In the genomic region with DNA sequence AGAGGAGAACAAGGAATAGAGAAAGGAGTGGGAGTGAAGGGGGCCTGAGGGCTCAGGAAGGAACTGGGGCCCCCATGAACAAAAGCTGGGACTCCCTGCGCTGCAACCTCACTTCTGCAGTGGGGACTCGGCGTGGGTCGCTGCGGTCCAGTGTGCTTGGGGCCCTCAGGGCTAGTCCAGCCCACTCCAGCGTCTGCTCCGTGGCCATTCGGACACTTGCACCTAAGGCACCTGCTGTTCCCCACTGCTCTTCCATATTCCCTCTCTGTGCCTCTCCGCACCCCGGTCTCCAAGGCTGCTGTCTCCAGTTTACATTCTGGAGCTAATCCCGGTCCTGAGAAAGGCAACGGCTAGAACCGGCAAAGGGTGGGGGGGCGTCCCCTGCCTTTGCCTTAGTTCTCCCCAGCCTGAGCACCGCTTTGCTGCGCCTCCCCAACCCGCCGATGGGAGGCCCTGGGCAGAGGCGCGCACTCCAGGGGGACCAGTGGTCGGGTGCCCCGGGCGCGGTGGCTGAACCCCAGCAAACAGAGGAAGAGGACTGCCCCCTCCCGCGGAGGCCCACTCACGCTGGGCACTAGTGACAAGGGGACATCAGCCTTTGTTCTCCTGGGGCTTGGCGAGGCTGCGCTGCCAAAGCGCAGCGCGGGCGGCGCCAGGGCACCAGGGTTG, we compare ENCODE assay signal across 14 cellular contexts.
DNase-seq lines count a peak whose midpoint lies in the region; ATAC-seq, FAIRE-seq and TF ChIP-seq lines count a peak whose summit lies in the region.
"Had no signal": no experiment of that assay in that cellular context is flagged by ENCODE, and none has a peak within 500 bp of the region (broad histone marks: within the 10 kb centered on the region; RNA-seq: fewer than 3 reads in every experiment).

No MANE protein-coding gene starts in this region.

- TF ChIP-seq CTCF in K562 (IDR thresholded peaks at IDR 0.05 in 2 of 3, conservative IDR thresholded peaks at IDR 0.05 in 1 of 3; ENCODE audit: insufficient read depth in 2 of 3, low read depth in 1 of 3, low read length in 3 of 3) (no peak), gastrocnemius medialis (IDR thresholded peaks at IDR 0.05 in 4 of 5, conservative IDR thresholded peaks at IDR 0.05 in 1 of 5) (no peak)

- H2AFZ ChIP-seq in GM23248 (no peak overlapping the region), K562 (ENCODE audit: low read depth, low read length) (0 out of 2 replicates have a peak overlapping the region, but pooled peaks have one; percentile 55)

- no peak for TF ChIP-seq EP300 in K562 (IDR thresholded peaks at IDR 0.05; ENCODE audit: low read length)

- CTCF ChIA-PET in K562 (lab: Yijun Ruan, JAX; ENCODE audit: low intra/inter-chr PET ratio) = no interaction called here

- H3K79me2 ChIP-seq in GM23248 (ENCODE audit: insufficient read depth) (no peaks in the 10 kb centered on the region), K562 (ENCODE audit: control insufficient read depth, insufficient read depth, low read length) (peaks cover 13% of the 10 kb centered on the region; the same call in 2 of the 3 replicates)

- POLR2A ChIA-PET in K562 (lab: Yijun Ruan, JAX) = interaction anchor here (0.6 to 3.0 kb wide), 4 partner anchors 8 to 11 kb away, joined by 3 to 14 read pairs (median 5); no protein-coding TSS in a partner anchor

- no peaks in the 10 kb centered on the region for H3K9me1 ChIP-seq in K562 (ENCODE audit: control insufficient read depth, insufficient read depth, low read length)

- intact Hi-C loops in K562 (cut with micrococcal nuclease) (loop anchor here (5.0 kb wide), 1 partner anchor 76 kb away; no protein-coding TSS in a partner anchor), gastrocnemius medialis (cut with DNase I; ENCODE audit: low total_unique reads) (no loop called here)

- in situ Hi-C loops in GM23248 (cut with MboI) (no loop called here), K562 (cut with MboI) (no loop called here), gastrocnemius medialis (cut with MboI; ENCODE audit: low sequenced_read_pairs in 4 of 4) (no loop called here)

- TF ChIP-seq RAD21 in K562 (CRISPR knock-in tag; conservative IDR thresholded peaks at IDR 0.05 in 1 of 2, IDR thresholded peaks at IDR 0.05 in 1 of 2) = no peak

- H3K27ac ChIP-seq in GM23248 (no peak overlapping the region), K562 (ENCODE audit: extremely low read depth, low read depth, low read length) (0 out of 3 replicates have a peak overlapping the region, but pooled peaks have one; percentile 25), iPS-20b (ENCODE audit: low read length) (no peak overlapping the region), gastrocnemius medialis (peak overlapping the region in 3 of 4 donors; percentile 41 to 45 (median 45))
- H3K27ac ChIP-seq: epithelial cell of prostate had no signal

- H3K9me3 ChIP-seq in GM23248 (ENCODE audit: low read depth) = no peaks in the 10 kb centered on the region
- H3K9me3 ChIP-seq in K562 (replicated peaks; ENCODE audit: control insufficient read depth, insufficient read depth, low read depth, low read length) = no peaks in the 10 kb centered on the region
- H3K9me3 ChIP-seq in iPS-20b (ENCODE audit: insufficient read depth, low read depth, low read length) = no peaks in the 10 kb centered on the region
- H3K9me3 ChIP-seq in gastrocnemius medialis = no peaks in the 10 kb centered on the region

- TF ChIP-seq POLR2A in K562 (conservative IDR thresholded peaks at IDR 0.05) = no peak
- no peak for TF ChIP-seq POLR2A in gastrocnemius medialis (IDR thresholded peaks at IDR 0.05)

- BruUV-seq in K562 (replicated peaks; lab: Mats Ljungman, UMichigan) = no TSS peak

- H3K27me3 ChIP-seq in GM23248 (replicated peaks; ENCODE audit: insufficient read depth) (0 out of 2 replicates have a peak, but pooled peaks cover 4% of the 10 kb centered on the region), K562 (ENCODE audit: control insufficient read depth in 2 of 2, insufficient read depth in 2 of 2, low read length in 2 of 2) (no peaks in the 10 kb centered on the region), iPS-20b (ENCODE audit: insufficient read depth, low read length) (peaks cover 100% of the 10 kb centered on the region), gastrocnemius medialis (no peaks in the 10 kb centered on the region)

- H3K4me2 ChIP-seq in GM23248 (ENCODE audit: unreplicated experiment) = no peak overlapping the region
- peak overlapping the region; percentile 43 for H3K4me2 ChIP-seq in K562 (ENCODE audit: insufficient read depth, low read length)

- H4K20me1 ChIP-seq in GM23248 (ENCODE audit: insufficient read depth) (no peaks in the 10 kb centered on the region), K562 (replicated peaks; ENCODE audit: control insufficient read depth, insufficient read depth, low read length) (no peaks in the 10 kb centered on the region)

- H3K4me3 ChIP-seq in GM23248 (peak overlapping the region; percentile 40; the same call in 1 of the 2 replicates), K562 (peak overlapping the region; percentile 19; the same call in 1 of the 2 replicates), iPS-20b (ENCODE audit: low read length) (peak overlapping the region; percentile 57; the same call in 1 of the 2 replicates), gastrocnemius medialis (peak overlapping the region in 3 of 4 donors; percentile 22 to 70 (median 66))

- FAIRE-seq in K562 (lab: Jason Lieb, UNC) = no peak

- H3K36me3 ChIP-seq in GM23248 (ENCODE audit: low read depth) = no peaks in the 10 kb centered on the region
- peaks cover 4% of the 10 kb centered on the region; the same call in 1 of the 3 replicates for H3K36me3 ChIP-seq in K562 (ENCODE audit: control insufficient read depth, insufficient read depth, low read length)
- no peaks in the 10 kb centered on the region for H3K36me3 ChIP-seq in iPS-20b (ENCODE audit: insufficient read depth, low read depth, low read length)
- H3K36me3 ChIP-seq in gastrocnemius medialis = no peaks in the 10 kb centered on the region

- DNase-seq in GM23248 (peak; percentile 21), K562 (ENCODE audit: extremely low read depth in 1 of 4, low spot score in 3 of 4) (no peak), gastrocnemius medialis (no peak), OCI-M2 (lab: John Stamatoyannopoulos, UW; ENCODE audit: unreplicated experiment) (no peak), DMS 273 treated with DMSO at 0.1 percent for 48 hours (lab: John Stamatoyannopoulos, UW) (no peak)
- DNase-seq: activated CD8-positive, alpha-beta memory T cell treated with anti-CD3 and anti-CD28 coated beads, Interleukin-2, amount 10 ng/mL, durations not matched to agents 7 days and 5 days; activated naive CD4-positive, alpha-beta T cell treated with anti-CD3 and anti-CD28 coated beads, Interleukin-2, amount 50 U/mL, for 16 hours; GF-D8; HCEC 1CT; stimulated activated CD4-positive, alpha-beta T cell treated with anti-CD3 and anti-CD28 coated beads, Interleukin-4, amount 100 ng/mL, for 24 hours had no signal

- ATAC-seq in K562 (0 out of 3 replicates have a peak, but pooled peaks have one; percentile 4), gastrocnemius medialis (no peak), GM18520 (IDR thresholded peaks at IDR 0.05; ENCODE audit: unreplicated experiment) (no peak)
- ATAC-seq: activated CD8-positive, alpha-beta memory T cell treated with anti-CD3 and anti-CD28 coated beads, Interleukin-2, amount 10 ng/mL, durations not matched to agents 7 days and 5 days; stimulated activated effector memory CD8-positive, alpha-beta T cell treated with anti-CD3 and anti-CD28 coated beads, Interleukin-12 subunit alpha, Interleukin-12 subunit beta, amount 100 ng/mL, for 72 hours had no signal

- 0 out of 2 replicates have a peak, but pooled peaks cover 6% of the 10 kb centered on the region for H3F3A ChIP-seq in GM23248 (ENCODE audit: insufficient read depth)

- no peaks in the 10 kb centered on the region for H3K4me1 ChIP-seq in GM23248 (ENCODE audit: insufficient read depth)
- peaks cover 30 to 37% of the 10 kb centered on the region in 2 experiments; a peak in 4 of 5 replicates for H3K4me1 ChIP-seq in K562 (replicated peaks in 1 of 2; ENCODE audit: control insufficient read depth in 2 of 2, insufficient read depth in 2 of 2, low read length in 2 of 2)
- H3K4me1 ChIP-seq in iPS-20b (ENCODE audit: insufficient read depth, low read length) = peaks cover 2% of the 10 kb centered on the region; the same call in 1 of the 2 replicates
- H3K4me1 ChIP-seq in gastrocnemius medialis = peaks cover 15 to 18% of the 10 kb centered on the region in 2 donors

- H3K9ac ChIP-seq in GM23248 (no peak overlapping the region), K562 (ENCODE audit: insufficient read depth in 1 of 2, low read depth in 2 of 2, low read length in 2 of 2) (peak overlapping the region; percentile 2 to 25; a peak in 2 of 4 replicates), iPS-20b (ENCODE audit: low read depth, low read length) (no peak overlapping the region)

- WGBS in GM23248 (ENCODE audit: low coverage in 1 of 2, low lambda C conversion rate in 2 of 2, missing lambda C conversion rate in 2 of 2), 2 experiments = 28 to 42% methylated on average over 14 to 26 of the region's 34 CpGs
- 61% methylated on average over 12 of the region's 34 CpGs for WGBS in K562 (ENCODE audit: insufficient coverage, low coverage, missing lambda C conversion rate)

- no peaks in the 10 kb centered on the region for H3K9me2 ChIP-seq in GM23248 (ENCODE audit: insufficient read depth)

TF ChIP-seq in K562, 482 proteins besides CTCF, POLR2A, EP300 and RAD21:
- TF ChIP-seq ZNF668 (CRISPR knock-in tag; IDR thresholded peaks at IDR 0.05) (no peak), L3MBTL2 (IDR thresholded peaks at IDR 0.05) (no peak), MEF2A (IDR thresholded peaks at IDR 0.05; ENCODE audit: control insufficient read depth, low read depth, low read length) (no peak), LCOR (CRISPR knock-in tag; IDR thresholded peaks at IDR 0.05) (no peak), ETV1 (tag; conservative IDR thresholded peaks at IDR 0.05; ENCODE audit: low read depth) (no peak), PRPF4 (IDR thresholded peaks at IDR 0.05; ENCODE audit: insufficient read depth, low read depth, low read length, poor library complexity, severe bottlenecking) (no peak), BCOR (IDR thresholded peaks at IDR 0.05) (no peak)
- TF ChIP-seq, protein P1, sequence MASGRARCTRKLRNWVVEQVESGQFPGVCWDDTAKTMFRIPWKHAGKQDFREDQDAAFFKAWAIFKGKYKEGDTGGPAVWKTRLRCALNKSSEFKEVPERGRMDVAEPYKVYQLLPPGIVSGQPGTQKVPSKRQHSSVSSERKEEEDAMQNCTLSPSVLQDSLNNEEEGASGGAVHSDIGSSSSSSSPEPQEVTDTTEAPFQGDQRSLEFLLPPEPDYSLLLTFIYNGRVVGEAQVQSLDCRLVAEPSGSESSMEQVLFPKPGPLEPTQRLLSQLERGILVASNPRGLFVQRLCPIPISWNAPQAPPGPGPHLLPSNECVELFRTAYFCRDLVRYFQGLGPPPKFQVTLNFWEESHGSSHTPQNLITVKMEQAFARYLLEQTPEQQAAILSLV (tag; IDR thresholded peaks at IDR 0.05) = no peak

Comparison
In these comparisons a context has a peak if more than half of its experiments do, and no peak if none do; other contexts are left out.
1. H3K27ac ChIP-seq: peak in K562 (single experiment) and gastrocnemius medialis (3 of 4); none in GM23248 (single experiment) and iPS-20b (single experiment).
2. H3K9ac ChIP-seq: peak in K562 (2 of 2); none in GM23248 (single experiment) and iPS-20b (single experiment).
3. Peak in every context shown above with its lines, with median percentiles within 50 percentile points of each other: H3K4me3 ChIP-seq.